In the genomic region with DNA sequence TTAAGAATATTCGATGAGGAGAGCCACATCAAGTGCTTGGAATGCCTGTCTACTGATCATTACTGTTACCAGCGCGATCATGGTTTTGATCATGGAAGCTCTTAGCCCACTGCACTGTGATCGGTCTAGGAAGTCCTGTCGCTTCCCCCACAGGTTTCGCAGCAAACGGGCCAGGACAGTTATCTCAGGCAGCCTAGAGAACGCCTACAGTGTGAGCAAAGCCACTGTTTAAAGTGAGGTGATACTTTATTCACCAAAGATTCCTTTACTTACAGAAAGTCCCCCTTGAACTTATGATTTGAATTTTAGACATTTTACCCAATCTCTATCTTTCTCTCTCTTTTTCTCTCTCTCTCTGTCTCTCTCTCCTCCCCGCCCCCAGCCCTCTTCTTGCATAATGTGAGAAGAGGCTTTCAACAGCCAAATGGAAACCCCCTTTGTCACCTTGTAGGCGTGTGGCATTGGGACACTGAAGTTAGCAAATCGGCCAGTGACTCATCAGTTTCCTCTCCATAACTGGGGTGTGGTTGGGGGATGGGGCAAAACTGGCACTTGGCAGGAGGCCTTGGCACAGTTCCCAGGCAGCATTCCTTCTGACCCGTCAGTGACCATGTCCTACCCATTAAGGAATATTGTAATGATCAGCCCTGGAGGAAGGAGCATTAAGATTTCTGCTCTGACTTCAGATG, we compare ENCODE assay signal across 1 cellular context.
A peak's percentile ranks its signal among the peaks of the same experiment; 100 is the strongest.
TF ChIP-seq lines count a peak whose summit lies in the region.

No MANE protein-coding gene starts in this region.

TF ChIP-seq in K562, 482 proteins besides CTCF, POLR2A, EP300 and RAD21 (continued from another document and continues in another):
- TF ChIP-seq, protein P1, sequence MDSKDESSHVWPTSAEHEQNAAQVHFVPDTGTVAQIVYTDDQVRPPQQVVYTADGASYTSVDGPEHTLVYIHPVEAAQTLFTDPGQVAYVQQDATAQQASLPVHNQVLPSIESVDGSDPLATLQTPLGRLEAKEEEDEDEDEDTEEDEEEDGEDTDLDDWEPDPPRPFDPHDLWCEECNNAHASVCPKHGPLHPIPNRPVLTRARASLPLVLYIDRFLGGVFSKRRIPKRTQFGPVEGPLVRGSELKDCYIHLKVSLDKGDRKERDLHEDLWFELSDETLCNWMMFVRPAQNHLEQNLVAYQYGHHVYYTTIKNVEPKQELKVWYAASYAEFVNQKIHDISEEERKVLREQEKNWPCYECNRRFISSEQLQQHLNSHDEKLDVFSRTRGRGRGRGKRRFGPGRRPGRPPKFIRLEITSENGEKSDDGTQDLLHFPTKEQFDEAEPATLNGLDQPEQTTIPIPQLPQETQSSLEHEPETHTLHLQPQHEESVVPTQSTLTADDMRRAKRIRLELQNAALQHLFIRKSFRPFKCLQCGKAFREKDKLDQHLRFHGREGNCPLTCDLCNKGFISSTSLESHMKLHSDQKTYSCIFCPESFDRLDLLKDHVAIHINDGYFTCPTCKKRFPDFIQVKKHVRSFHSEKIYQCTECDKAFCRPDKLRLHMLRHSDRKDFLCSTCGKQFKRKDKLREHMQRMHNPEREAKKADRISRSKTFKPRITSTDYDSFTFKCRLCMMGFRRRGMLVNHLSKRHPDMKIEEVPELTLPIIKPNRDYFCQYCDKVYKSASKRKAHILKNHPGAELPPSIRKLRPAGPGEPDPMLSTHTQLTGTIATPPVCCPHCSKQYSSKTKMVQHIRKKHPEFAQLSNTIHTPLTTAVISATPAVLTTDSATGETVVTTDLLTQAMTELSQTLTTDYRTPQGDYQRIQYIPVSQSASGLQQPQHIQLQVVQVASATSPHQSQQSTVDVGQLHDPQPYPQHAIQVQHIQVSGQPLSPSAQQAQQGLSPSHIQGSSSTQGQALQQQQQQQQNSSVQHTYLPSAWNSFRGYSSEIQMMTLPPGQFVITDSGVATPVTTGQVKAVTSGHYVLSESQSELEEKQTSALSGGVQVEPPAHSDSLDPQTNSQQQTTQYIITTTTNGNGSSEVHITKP (IDR thresholded peaks at IDR 0.05; ENCODE audit: partially characterized antibody), result peak; percentile 9
- TF ChIP-seq ESRRA (IDR thresholded peaks at IDR 0.05; ENCODE audit: borderline replicate concordance, low read depth) (peak; percentile 23; the same call in 1 of the 2 replicates), PPARD (CRISPR knock-in tag; IDR thresholded peaks at IDR 0.05) (no peak), NCOR1 (IDR thresholded peaks at IDR 0.05) (peak; percentile 45), ZFX (CRISPR knock-in tag; IDR thresholded peaks at IDR 0.05) (no peak), ILK (tag; IDR thresholded peaks at IDR 0.05; ENCODE audit: borderline replicate concordance, low read depth) (no peak), FOSL1 (tag; conservative IDR thresholded peaks at IDR 0.05) (peak; percentile 66), ZFP36 (IDR thresholded peaks at IDR 0.05; ENCODE audit: low read depth, low read length, partially characterized antibody) (no peak), CREB1 (IDR thresholded peaks at IDR 0.05) (no peak), CREB1 (CRISPR knock-in tag; IDR thresholded peaks at IDR 0.05) (no peak), MAFK (IDR thresholded peaks at IDR 0.05; ENCODE audit: low read length) (peak; percentile 67; the same call in 1 of the 2 replicates), HNRNPH1 (optimal IDR thresholded peaks at IDR 0.05; ENCODE audit: low read depth, low read length) (no peak), ZNF586 (CRISPR knock-in tag; conservative IDR thresholded peaks at IDR 0.05) (no peak), LEF1 (IDR thresholded peaks at IDR 0.05) (peak; percentile 43; the same call in 1 of the 2 replicates), EHMT2 (IDR thresholded peaks at IDR 0.05) (0 out of 2 replicates have a peak, but pooled peaks have one; percentile 32), RBBP5 (IDR thresholded peaks at IDR 0.05; ENCODE audit: borderline replicate concordance, insufficient read depth, low read length, poor library complexity, severe bottlenecking) (no peak), ZNF24 (IDR thresholded peaks at IDR 0.05) (no peak), DPF2 (IDR thresholded peaks at IDR 0.05) (peak; percentile 87), EGR1 (conservative IDR thresholded peaks at IDR 0.05) (peak; percentile 80), BACH1 (tag; IDR thresholded peaks at IDR 0.05) (peak; percentile 84; the same call in 1 of the 2 replicates), MAZ (CRISPR knock-in tag; conservative IDR thresholded peaks at IDR 0.05 in 1 of 2, IDR thresholded peaks at IDR 0.05 in 1 of 2) (no peak), NFE2L1 (tag; IDR thresholded peaks at IDR 0.05; ENCODE audit: borderline replicate concordance, low read depth) (peak; percentile 86), JUND (IDR thresholded peaks at IDR 0.05; ENCODE audit: borderline replicate concordance, low read depth, low read length) (peak; percentile 79), JUND (tag; IDR thresholded peaks at IDR 0.05; ENCODE audit: borderline replicate concordance, low read depth, low read length) (peak; percentile 51; the same call in 1 of the 3 replicates), POLR3G (IDR thresholded peaks at IDR 0.05; ENCODE audit: extremely low read depth, insufficient read length, insufficient replicate concordance) (no peak), EP400 (IDR thresholded peaks at IDR 0.05) (peak; percentile 41), E2F3 (CRISPR knock-in tag; IDR thresholded peaks at IDR 0.05) (no peak), ZNF224 (CRISPR knock-in tag; IDR thresholded peaks at IDR 0.05) (no peak), PHF20 (IDR thresholded peaks at IDR 0.05; ENCODE audit: partially characterized antibody) (no peak), MYNN (IDR thresholded peaks at IDR 0.05) (0 out of 2 replicates have a peak, but pooled peaks have one; percentile 36), MYNN (CRISPR knock-in tag; IDR thresholded peaks at IDR 0.05) (no peak), RBFOX2 (IDR thresholded peaks at IDR 0.05; ENCODE audit: low read depth, low read length) (no peak), NFE2 (IDR thresholded peaks at IDR 0.05; ENCODE audit: low read depth) (peak; percentile 84), MAFG (tag; conservative IDR thresholded peaks at IDR 0.05) (peak; percentile 95), SRSF9 (IDR thresholded peaks at IDR 0.05; ENCODE audit: borderline replicate concordance, low read depth, low read length) (no peak)
- TF ChIP-seq, protein P2, sequence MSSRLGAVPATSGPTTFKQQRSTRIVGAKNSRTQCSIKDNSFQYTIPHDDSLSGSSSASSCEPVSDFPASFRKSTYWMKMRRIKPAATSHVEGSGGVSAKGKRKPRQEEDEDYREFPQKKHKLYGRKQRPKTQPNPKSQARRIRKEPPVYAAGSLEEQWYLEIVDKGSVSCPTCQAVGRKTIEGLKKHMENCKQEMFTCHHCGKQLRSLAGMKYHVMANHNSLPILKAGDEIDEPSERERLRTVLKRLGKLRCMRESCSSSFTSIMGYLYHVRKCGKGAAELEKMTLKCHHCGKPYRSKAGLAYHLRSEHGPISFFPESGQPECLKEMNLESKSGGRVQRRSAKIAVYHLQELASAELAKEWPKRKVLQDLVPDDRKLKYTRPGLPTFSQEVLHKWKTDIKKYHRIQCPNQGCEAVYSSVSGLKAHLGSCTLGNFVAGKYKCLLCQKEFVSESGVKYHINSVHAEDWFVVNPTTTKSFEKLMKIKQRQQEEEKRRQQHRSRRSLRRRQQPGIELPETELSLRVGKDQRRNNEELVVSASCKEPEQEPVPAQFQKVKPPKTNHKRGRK (tag; IDR thresholded peaks at IDR 0.05), result no peak
- TF ChIP-seq, protein P3, sequence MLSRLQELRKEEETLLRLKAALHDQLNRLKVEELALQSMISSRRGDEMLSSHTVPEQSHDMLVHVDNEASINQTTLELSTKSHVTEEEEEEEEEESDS (CRISPR knock-in tag; IDR thresholded peaks at IDR 0.05), result no peak
- TF ChIP-seq, protein P4, sequence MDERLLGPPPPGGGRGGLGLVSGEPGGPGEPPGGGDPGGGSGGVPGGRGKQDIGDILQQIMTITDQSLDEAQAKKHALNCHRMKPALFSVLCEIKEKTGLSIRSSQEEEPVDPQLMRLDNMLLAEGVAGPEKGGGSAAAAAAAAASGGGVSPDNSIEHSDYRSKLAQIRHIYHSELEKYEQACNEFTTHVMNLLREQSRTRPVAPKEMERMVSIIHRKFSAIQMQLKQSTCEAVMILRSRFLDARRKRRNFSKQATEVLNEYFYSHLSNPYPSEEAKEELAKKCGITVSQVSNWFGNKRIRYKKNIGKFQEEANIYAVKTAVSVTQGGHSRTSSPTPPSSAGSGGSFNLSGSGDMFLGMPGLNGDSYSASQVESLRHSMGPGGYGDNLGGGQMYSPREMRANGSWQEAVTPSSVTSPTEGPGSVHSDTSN (CRISPR knock-in tag; IDR thresholded peaks at IDR 0.05; ENCODE audit: low read depth), result no peak
- TF ChIP-seq, protein P4 (tag; conservative IDR thresholded peaks at IDR 0.05; ENCODE audit: low read depth), result 0 out of 2 replicates have a peak, but pooled peaks have one; percentile 44
- TF ChIP-seq, protein P5, sequence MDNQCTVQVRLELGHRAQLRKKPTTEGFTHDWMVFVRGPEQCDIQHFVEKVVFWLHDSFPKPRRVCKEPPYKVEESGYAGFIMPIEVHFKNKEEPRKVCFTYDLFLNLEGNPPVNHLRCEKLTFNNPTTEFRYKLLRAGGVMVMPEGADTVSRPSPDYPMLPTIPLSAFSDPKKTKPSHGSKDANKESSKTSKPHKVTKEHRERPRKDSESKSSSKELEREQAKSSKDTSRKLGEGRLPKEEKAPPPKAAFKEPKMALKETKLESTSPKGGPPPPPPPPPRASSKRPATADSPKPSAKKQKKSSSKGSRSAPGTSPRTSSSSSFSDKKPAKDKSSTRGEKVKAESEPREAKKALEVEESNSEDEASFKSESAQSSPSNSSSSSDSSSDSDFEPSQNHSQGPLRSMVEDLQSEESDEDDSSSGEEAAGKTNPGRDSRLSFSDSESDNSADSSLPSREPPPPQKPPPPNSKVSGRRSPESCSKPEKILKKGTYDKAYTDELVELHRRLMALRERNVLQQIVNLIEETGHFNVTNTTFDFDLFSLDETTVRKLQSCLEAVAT (IDR thresholded peaks at IDR 0.05), result no peak
- TF ChIP-seq, protein P6, sequence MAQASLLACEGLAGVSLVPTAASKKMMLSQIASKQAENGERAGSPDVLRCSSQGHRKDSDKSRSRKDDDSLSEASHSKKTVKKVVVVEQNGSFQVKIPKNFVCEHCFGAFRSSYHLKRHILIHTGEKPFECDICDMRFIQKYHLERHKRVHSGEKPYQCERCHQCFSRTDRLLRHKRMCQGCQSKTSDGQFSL (CRISPR knock-in tag; IDR thresholded peaks at IDR 0.05), result 0 out of 2 replicates have a peak, but pooled peaks have one; percentile 24
- TF ChIP-seq, protein P6 (tag; IDR thresholded peaks at IDR 0.05), result no peak
- TF ChIP-seq, protein P7, sequence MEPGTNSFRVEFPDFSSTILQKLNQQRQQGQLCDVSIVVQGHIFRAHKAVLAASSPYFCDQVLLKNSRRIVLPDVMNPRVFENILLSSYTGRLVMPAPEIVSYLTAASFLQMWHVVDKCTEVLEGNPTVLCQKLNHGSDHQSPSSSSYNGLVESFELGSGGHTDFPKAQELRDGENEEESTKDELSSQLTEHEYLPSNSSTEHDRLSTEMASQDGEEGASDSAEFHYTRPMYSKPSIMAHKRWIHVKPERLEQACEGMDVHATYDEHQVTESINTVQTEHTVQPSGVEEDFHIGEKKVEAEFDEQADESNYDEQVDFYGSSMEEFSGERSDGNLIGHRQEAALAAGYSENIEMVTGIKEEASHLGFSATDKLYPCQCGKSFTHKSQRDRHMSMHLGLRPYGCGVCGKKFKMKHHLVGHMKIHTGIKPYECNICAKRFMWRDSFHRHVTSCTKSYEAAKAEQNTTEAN (CRISPR knock-in tag; IDR thresholded peaks at IDR 0.05), result no peak
- TF ChIP-seq, protein P8, sequence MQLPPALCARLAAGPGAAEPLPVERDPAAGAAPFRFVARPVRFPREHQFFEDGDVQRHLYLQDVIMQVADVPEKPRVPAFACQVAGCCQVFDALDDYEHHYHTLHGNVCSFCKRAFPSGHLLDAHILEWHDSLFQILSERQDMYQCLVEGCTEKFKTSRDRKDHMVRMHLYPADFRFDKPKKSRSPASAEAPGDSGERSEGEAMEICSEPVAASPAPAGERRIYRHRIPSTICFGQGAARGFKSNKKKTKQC (CRISPR knock-in tag; IDR thresholded peaks at IDR 0.05), result no peak
- TF ChIP-seq, protein P9, sequence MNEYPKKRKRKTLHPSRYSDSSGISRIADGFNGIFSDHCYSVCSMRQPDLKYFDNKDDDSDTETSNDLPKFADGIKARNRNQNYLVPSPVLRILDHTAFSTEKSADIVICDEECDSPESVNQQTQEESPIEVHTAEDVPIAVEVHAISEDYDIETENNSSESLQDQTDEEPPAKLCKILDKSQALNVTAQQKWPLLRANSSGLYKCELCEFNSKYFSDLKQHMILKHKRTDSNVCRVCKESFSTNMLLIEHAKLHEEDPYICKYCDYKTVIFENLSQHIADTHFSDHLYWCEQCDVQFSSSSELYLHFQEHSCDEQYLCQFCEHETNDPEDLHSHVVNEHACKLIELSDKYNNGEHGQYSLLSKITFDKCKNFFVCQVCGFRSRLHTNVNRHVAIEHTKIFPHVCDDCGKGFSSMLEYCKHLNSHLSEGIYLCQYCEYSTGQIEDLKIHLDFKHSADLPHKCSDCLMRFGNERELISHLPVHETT (CRISPR knock-in tag; conservative IDR thresholded peaks at IDR 0.05 in 1 of 2, IDR thresholded peaks at IDR 0.05 in 1 of 2), result no peak
- TF ChIP-seq, protein P10, sequence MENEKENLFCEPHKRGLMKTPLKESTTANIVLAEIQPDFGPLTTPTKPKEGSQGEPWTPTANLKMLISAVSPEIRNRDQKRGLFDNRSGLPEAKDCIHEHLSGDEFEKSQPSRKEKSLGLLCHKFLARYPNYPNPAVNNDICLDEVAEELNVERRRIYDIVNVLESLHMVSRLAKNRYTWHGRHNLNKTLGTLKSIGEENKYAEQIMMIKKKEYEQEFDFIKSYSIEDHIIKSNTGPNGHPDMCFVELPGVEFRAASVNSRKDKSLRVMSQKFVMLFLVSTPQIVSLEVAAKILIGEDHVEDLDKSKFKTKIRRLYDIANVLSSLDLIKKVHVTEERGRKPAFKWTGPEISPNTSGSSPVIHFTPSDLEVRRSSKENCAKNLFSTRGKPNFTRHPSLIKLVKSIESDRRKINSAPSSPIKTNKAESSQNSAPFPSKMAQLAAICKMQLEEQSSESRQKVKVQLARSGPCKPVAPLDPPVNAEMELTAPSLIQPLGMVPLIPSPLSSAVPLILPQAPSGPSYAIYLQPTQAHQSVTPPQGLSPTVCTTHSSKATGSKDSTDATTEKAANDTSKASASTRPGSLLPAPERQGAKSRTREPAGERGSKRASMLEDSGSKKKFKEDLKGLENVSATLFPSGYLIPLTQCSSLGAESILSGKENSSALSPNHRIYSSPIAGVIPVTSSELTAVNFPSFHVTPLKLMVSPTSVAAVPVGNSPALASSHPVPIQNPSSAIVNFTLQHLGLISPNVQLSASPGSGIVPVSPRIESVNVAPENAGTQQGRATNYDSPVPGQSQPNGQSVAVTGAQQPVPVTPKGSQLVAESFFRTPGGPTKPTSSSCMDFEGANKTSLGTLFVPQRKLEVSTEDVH (IDR thresholded peaks at IDR 0.05; ENCODE audit: low read depth, partially characterized antibody), result no peak
